ENCODE assay signal across 16 cellular contexts in the genomic region with DNA sequence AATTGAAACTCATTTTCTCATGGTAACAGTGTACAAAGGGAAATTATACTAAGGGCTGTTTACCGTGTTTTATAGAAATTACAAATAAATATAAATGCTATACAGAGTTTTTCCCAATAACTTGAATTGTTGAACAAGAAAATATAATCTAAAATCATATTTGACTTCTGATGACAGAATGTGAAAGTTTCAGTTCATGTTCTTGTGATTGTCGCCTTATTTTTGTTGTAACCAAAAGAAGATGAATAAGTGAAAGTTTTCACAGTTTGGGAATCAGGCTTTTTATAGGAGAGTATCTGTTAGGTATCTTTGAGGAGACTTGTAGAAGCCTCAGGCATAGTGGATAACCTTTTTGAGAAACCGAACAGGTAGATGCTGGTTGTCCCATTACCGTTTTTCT. TPM values are rescaled to one million over a fixed set of nuclear protein-coding genes. Genes with fewer than 3 reads are reported as not detected.
DNase-seq lines count a peak whose midpoint lies in the region; ATAC-seq and TF ChIP-seq lines count a peak whose summit lies in the region.
"Had no signal": no experiment of that assay in that cellular context is flagged by ENCODE, and none has a peak within 500 bp of the region (broad histone marks: within the 10 kb centered on the region; RNA-seq: fewer than 3 reads in every experiment).

No MANE protein-coding gene starts in this region.

- WGBS in upper lobe of left lung, 2 donors, result 85 to 86% methylated on average over 4 of the region's 4 CpGs

- no peaks in the 10 kb centered on the region for H3K36me3 ChIP-seq in upper lobe of left lung

- peak overlapping the region; percentile 35 for H3K27ac Mint-ChIP-seq in activated T-cell treated with anti-CD3 and anti-CD28 coated beads, Interleukin-2, amount 50 U/mL, for 72 hours
- no peak overlapping the region for H3K27ac Mint-ChIP-seq in activated T-cell treated with anti-CD3 and anti-CD28 coated beads, Interleukin-2, amount 50 U/mL, for 24 hours
- H3K27ac Mint-ChIP-seq: naive B cell had no signal

- peak overlapping the region; percentile 42 to 73 (median 53) for H3K27ac ChIP-seq in upper lobe of left lung
- H3K27ac ChIP-seq: epithelial cell of prostate, RWPE1 had no signal

- H3K9me3 ChIP-seq in upper lobe of left lung, result no peaks in the 10 kb centered on the region

- TF ChIP-seq POLR2A in upper lobe of left lung (IDR thresholded peaks at IDR 0.05), result no peak

- H3K27me3 ChIP-seq in upper lobe of left lung, result no peaks in the 10 kb centered on the region

- peak overlapping the region; percentile 29 for H3K4me3 ChIP-seq in fibroblast of villous mesenchyme (ENCODE audit: low read depth, low read length)
- peak overlapping the region in 1 of 4 donors; percentile 28 for H3K4me3 ChIP-seq in upper lobe of left lung

- no peak for TF ChIP-seq EP300 in upper lobe of left lung (IDR thresholded peaks at IDR 0.05)

- peaks cover 5 to 16% (median 12%) of the 10 kb centered on the region in 4 donors for H3K4me1 ChIP-seq in upper lobe of left lung

- ATAC-seq in activated T-cell treated with anti-CD3 and anti-CD28 coated beads, Interleukin-2, amount 50 U/mL, for 72 hours (replicated peaks in 1 of 2), result no peak
- ATAC-seq in HG03460 (IDR thresholded peaks at IDR 0.05; ENCODE audit: unreplicated experiment), result peak; percentile 18
- ATAC-seq in upper lobe of left lung (ENCODE audit: low FRiP score in 2 of 2), result no peak
- no peak for ATAC-seq in HG03280 (IDR thresholded peaks at IDR 0.05; ENCODE audit: unreplicated experiment)
- ATAC-seq in GM19023 (IDR thresholded peaks at IDR 0.05; ENCODE audit: unreplicated experiment), result no peak

- H3K4me3 Mint-ChIP-seq in activated T-cell treated with anti-CD3 and anti-CD28 coated beads, Interleukin-2, amount 50 U/mL, for 72 hours, result peak overlapping the region in 1 of 2 donors; percentile 67
- no peak overlapping the region for H3K4me3 Mint-ChIP-seq in activated T-cell treated with anti-CD3 and anti-CD28 coated beads, Interleukin-2, amount 50 U/mL, for 24 hours

- peaks cover 20% of the 10 kb centered on the region for H3K4me1 Mint-ChIP-seq in activated T-cell treated with anti-CD3 and anti-CD28 coated beads, Interleukin-2, amount 50 U/mL, for 72 hours (ENCODE audit: low read depth)
- peaks cover 38% of the 10 kb centered on the region for H3K4me1 Mint-ChIP-seq in activated T-cell treated with anti-CD3 and anti-CD28 coated beads, Interleukin-2, amount 50 U/mL, for 24 hours (ENCODE audit: low read depth)

- no peak for DNase-seq in activated T-cell treated with anti-CD3 and anti-CD28 coated beads, Interleukin-2, amount 50 U/mL, for 72 hours
- no peak for DNase-seq in activated T-cell treated with anti-CD3 and anti-CD28 coated beads, Interleukin-2, amount 50 U/mL, for 24 hours
- DNase-seq in fibroblast of villous mesenchyme (ENCODE audit: low read depth) (no peak), upper lobe of left lung (no peak), HUDEP-2 (lab: John Stamatoyannopoulos, UW; ENCODE audit: unreplicated experiment in 76 of 76) (no peak)
- DNase-seq: activated T-cell treated with anti-CD3 and anti-CD28 coated beads, Interleukin-2, amount 50 U/mL, for 4 hours; Calu3; naive B cell; NCI-H1694; NCI-H524 treated with DMSO at 0.1 percent for 48 hours; stimulated activated naive CD8-positive, alpha-beta T cell treated with anti-CD3 and anti-CD28 coated beads, Interleukin-15, Interleukin-2, amounts not matched to agents 100 U/mL and 50 U/mL, for 24 hours had no signal

- H3K36me3 Mint-ChIP-seq in activated T-cell treated with anti-CD3 and anti-CD28 coated beads, Interleukin-2, amount 50 U/mL, for 72 hours (ENCODE audit: insufficient read depth in 2 of 2), result peaks cover 0 to 2% of the 10 kb centered on the region in 2 donors
- peaks cover 16% of the 10 kb centered on the region for H3K36me3 Mint-ChIP-seq in activated T-cell treated with anti-CD3 and anti-CD28 coated beads, Interleukin-2, amount 50 U/mL, for 24 hours (ENCODE audit: low read depth)

- TF ChIP-seq CTCF in fibroblast of villous mesenchyme (IDR thresholded peaks at IDR 0.05; ENCODE audit: insufficient read depth, low read depth, low read length), result no peak
- TF ChIP-seq CTCF in upper lobe of left lung (IDR thresholded peaks at IDR 0.05), result no peak

- H3K9me3 Mint-ChIP-seq in activated T-cell treated with anti-CD3 and anti-CD28 coated beads, Interleukin-2, amount 50 U/mL, for 72 hours, result no peaks in the 10 kb centered on the region
- H3K9me3 Mint-ChIP-seq in activated T-cell treated with anti-CD3 and anti-CD28 coated beads, Interleukin-2, amount 50 U/mL, for 24 hours, result no peaks in the 10 kb centered on the region
- H3K9me3 Mint-ChIP-seq: activated T-cell treated with anti-CD3 and anti-CD28 coated beads, Interleukin-2, amount 50 U/mL, for 4 hours had no signal

- H3K27me3 Mint-ChIP-seq in activated T-cell treated with anti-CD3 and anti-CD28 coated beads, Interleukin-2, amount 50 U/mL, for 72 hours (ENCODE audit: low read depth), result no peaks in the 10 kb centered on the region
- no peaks in the 10 kb centered on the region for H3K27me3 Mint-ChIP-seq in activated T-cell treated with anti-CD3 and anti-CD28 coated beads, Interleukin-2, amount 50 U/mL, for 24 hours
- H3K27me3 Mint-ChIP-seq: naive B cell had no signal

RNA-seq across cellular contexts. Expression of a gene that starts 28.1 kb away (rescaled TPM):
- 10 to 100 TPM; 25.3 to 27.0 TPM for total RNA-seq in activated T-cell treated with anti-CD3 and anti-CD28 coated beads, Interleukin-2, amount 50 U/mL, for 72 hours
- total RNA-seq in fibroblast of villous mesenchyme (75.1 and 91.5 TPM in 2 replicates), upper lobe of left lung (10 to 100 TPM; 26.2 to 83.7 (median 57.9) TPM)
